In the genomic region with DNA sequence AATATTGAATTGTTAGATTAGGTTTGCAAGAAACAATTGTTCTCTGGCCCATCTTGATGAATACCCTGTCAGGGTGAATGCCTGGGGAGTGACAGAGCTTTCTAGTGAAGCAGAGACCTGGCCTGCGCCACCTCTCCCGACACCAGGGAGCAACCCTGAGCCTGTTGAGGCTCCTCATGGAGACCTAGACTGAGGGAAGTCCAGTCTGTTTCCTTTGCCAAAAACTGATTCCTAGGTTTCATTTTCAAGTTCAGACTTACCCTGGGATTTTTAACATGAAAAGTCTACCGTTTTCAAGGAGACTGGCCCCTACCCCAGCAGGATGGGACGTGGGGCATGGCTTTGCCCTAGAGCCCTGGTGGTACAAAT, we compare ENCODE assay signal across 25 cellular contexts.
"Had no signal": no experiment of that assay in that cellular context is flagged by ENCODE, and none has a peak within 500 bp of the region (broad histone marks: within the 10 kb centered on the region; RNA-seq: fewer than 3 reads in every experiment).

No MANE protein-coding gene starts in this region.

- H3K4me3 ChIP-seq: colonic mucosa, hepatocyte, mucosa of descending colon, pancreas, psoas muscle, right lobe of liver, uterus had no signal

- H3K36me3 ChIP-seq: brain microvascular endothelial cell, colonic mucosa, pancreas, uterus had no signal

- H3K4me1 ChIP-seq: colonic mucosa, pancreas, psoas muscle, right lobe of liver, uterus had no signal

- H3K9me3 ChIP-seq: colonic mucosa, mucosa of descending colon, pancreas, psoas muscle, right lobe of liver, uterus had no signal

- H3K4me1 Mint-ChIP-seq: activated T-helper 17 cell treated with anti-CD3 and anti-CD28 coated beads, Interleukin-2, amount 50 U/mL, for 72 hours; immature natural killer cell; nephron progenitor cell; stimulated activated memory B cell treated with anti-CD40 and anti-IgM and Interleukin-4, amounts not matched to agents 10 μg/mL and 1 μg/mL and 100 μg/mL, for 72 hours had no signal

- H3K9me3 Mint-ChIP-seq: activated CD4-positive, alpha-beta T cell treated with anti-CD3 and anti-CD28 coated beads, Interleukin-2, amount 10 ng/mL, durations not matched to agents 7 days and 5 days; activated CD8-positive, alpha-beta T cell treated with anti-CD3 and anti-CD28 coated beads for 36 hours; activated naive CD4-positive, alpha-beta T cell treated with anti-CD3 and anti-CD28 coated beads, Interleukin-2, amount 50 U/mL, for 72 hours; activated T-helper 17 cell treated with anti-CD3 and anti-CD28 coated beads, Interleukin-2, amount 50 U/mL, for 72 hours; immature natural killer cell; nephron progenitor cell; stimulated activated memory B cell treated with anti-CD40 and anti-IgM and Interleukin-4, amounts not matched to agents 10 μg/mL and 1 μg/mL and 100 μg/mL, for 72 hours; T-cell; T-helper 2 cell treated with Interferon-gamma antibody and Interleukin-4, amounts not matched to agents 5 μg/mL and 100 μg/mL, for 36 hours had no signal

- H3K27me3 Mint-ChIP-seq: activated CD4-positive, alpha-beta T cell treated with anti-CD3 and anti-CD28 coated beads, Interleukin-2, amount 10 ng/mL, durations not matched to agents 7 days and 5 days; activated CD8-positive, alpha-beta T cell treated with anti-CD3 and anti-CD28 coated beads for 36 hours; activated T-helper 17 cell treated with anti-CD3 and anti-CD28 coated beads, Interleukin-2, amount 50 U/mL, for 72 hours; stimulated activated memory B cell treated with anti-CD40 and anti-IgM and Interleukin-4, amounts not matched to agents 10 μg/mL and 1 μg/mL and 100 μg/mL, for 72 hours; T-cell had no signal

- H3K27me3 ChIP-seq: brain microvascular endothelial cell, colonic mucosa, hepatocyte, pancreas, right lobe of liver, uterus had no signal

- ATAC-seq: activated CD8-positive, alpha-beta T cell treated with anti-CD3 and anti-CD28 coated beads for 36 hours; activated naive CD4-positive, alpha-beta T cell treated with anti-CD3 and anti-CD28 coated beads, Interleukin-2, amount 50 U/mL, for 72 hours; activated T-helper 17 cell treated with anti-CD3 and anti-CD28 coated beads, Interleukin-2, amount 50 U/mL, for 72 hours; mucosa of descending colon; stimulated activated memory B cell treated with anti-CD40 and anti-IgM and Interleukin-4, amounts not matched to agents 10 μg/mL and 1 μg/mL and 100 μg/mL, for 72 hours; T-cell had no signal

- H3K4me3 Mint-ChIP-seq: activated CD4-positive, alpha-beta T cell treated with anti-CD3 and anti-CD28 coated beads, Interleukin-2, amount 10 ng/mL, durations not matched to agents 7 days and 5 days; activated CD8-positive, alpha-beta T cell treated with anti-CD3 and anti-CD28 coated beads for 36 hours; activated T-helper 17 cell treated with anti-CD3 and anti-CD28 coated beads, Interleukin-2, amount 50 U/mL, for 72 hours; immature natural killer cell; nephron progenitor cell; stimulated activated memory B cell treated with anti-CD40 and anti-IgM and Interleukin-4, amounts not matched to agents 10 μg/mL and 1 μg/mL and 100 μg/mL, for 72 hours; T-cell; T-helper 2 cell treated with Interferon-gamma antibody and Interleukin-4, amounts not matched to agents 5 μg/mL and 100 μg/mL, for 36 hours had no signal

- H3K27ac Mint-ChIP-seq: activated CD4-positive, alpha-beta T cell treated with anti-CD3 and anti-CD28 coated beads, Interleukin-2, amount 10 ng/mL, durations not matched to agents 7 days and 5 days; activated CD8-positive, alpha-beta T cell treated with anti-CD3 and anti-CD28 coated beads for 36 hours; nephron progenitor cell; stimulated activated memory B cell treated with anti-CD40 and anti-IgM and Interleukin-4, amounts not matched to agents 10 μg/mL and 1 μg/mL and 100 μg/mL, for 72 hours; T-cell; T-helper 2 cell treated with Interferon-gamma antibody and Interleukin-4, amounts not matched to agents 5 μg/mL and 100 μg/mL, for 36 hours had no signal

- H3K27ac ChIP-seq: brain microvascular endothelial cell, colonic mucosa, hepatocyte, psoas muscle, right lobe of liver, uterus, VCaP had no signal

- DNase-seq: activated CD4-positive, alpha-beta T cell treated with anti-CD3 and anti-CD28 coated beads, Interleukin-2, amount 10 ng/mL, durations not matched to agents 7 days and 5 days; activated CD4-positive, CD25-positive, alpha-beta regulatory T cell treated with anti-CD3 and anti-CD28 coated beads, Interleukin-2, amount 50 U/mL, for 72 hours; activated CD8-positive, alpha-beta T cell treated with anti-CD3 and anti-CD28 coated beads for 36 hours; aorta; brain microvascular endothelial cell; colonic mucosa; foreskin melanocyte; immature natural killer cell; mesenchymal stem cell; mucosa of descending colon; nephron progenitor cell; pancreas; psoas muscle; right lobe of liver; small intestine; stimulated activated CD4-positive, alpha-beta T cell treated with anti-CD3 and anti-CD28 coated beads, Interleukin-2, amount 100 ng/mL, for 24 hours; T-cell; trophoblast cell; uterus had no signal
